ENCODE assay signal across 1 cellular context in genomic region chr10:38094923-38095574, GRCh38.
TF ChIP-seq lines count a peak whose summit lies in the region.

No MANE protein-coding gene starts in this region.

TF ChIP-seq in HEK293, 187 proteins besides CTCF, POLR2A, EP300 and RAD21 (continued from another document):
- TF ChIP-seq HIC1 (tag by site-specific recombination; IDR thresholded peaks at IDR 0.05) = no peak
- no peak for TF ChIP-seq ZNF530 (tag by site-specific recombination; IDR thresholded peaks at IDR 0.05; ENCODE audit: low read depth)
- no peak for TF ChIP-seq PRDM4 (tag by site-specific recombination; IDR thresholded peaks at IDR 0.05)
TF ChIP-seq in HEK293: peak in this region for 0.
